In genomic region chr2:150255528-150255927, GRCh38 we compare ENCODE assay signal across 15 cellular contexts.
A peak's percentile ranks its signal among the peaks of the same experiment; 100 is the strongest.
DNase-seq lines count a peak whose midpoint lies in the region; ATAC-seq and TF ChIP-seq lines count a peak whose summit lies in the region.
"Had no signal": no experiment of that assay in that cellular context is flagged by ENCODE, and none has a peak within 500 bp of the region (broad histone marks: within the 10 kb centered on the region; RNA-seq: fewer than 3 reads in every experiment).

No MANE protein-coding gene starts in this region.

- no peak overlapping the region for H3K27ac ChIP-seq in RWPE2 (ENCODE audit: poor library complexity, severe bottlenecking)
- H3K27ac ChIP-seq in fibroblast of lung (ENCODE audit: insufficient read depth, low read length) = no peak overlapping the region
- H3K27ac ChIP-seq in effector memory CD4-positive, alpha-beta T cell (ENCODE audit: insufficient read depth, low read length, poor library complexity, severe bottlenecking) = no peak overlapping the region
- H3K27ac ChIP-seq: prostate gland, tibial artery had no signal

- no peaks in the 10 kb centered on the region for H4K20me1 ChIP-seq in fibroblast of lung (ENCODE audit: control insufficient read depth, extremely low read depth, insufficient read depth, low read length)

- H3K9ac ChIP-seq in fibroblast of lung (ENCODE audit: insufficient read depth, low read length) = no peak overlapping the region

- no peaks in the 10 kb centered on the region for H3K79me2 ChIP-seq in fibroblast of lung (ENCODE audit: control insufficient read depth, insufficient read depth, low read length)

- no peaks in the 10 kb centered on the region for H3K36me3 ChIP-seq in RWPE2 (ENCODE audit: low read depth)
- no peaks in the 10 kb centered on the region for H3K36me3 ChIP-seq in fibroblast of lung (ENCODE audit: control insufficient read depth, insufficient read depth, low read length)
- no peaks in the 10 kb centered on the region for H3K36me3 ChIP-seq in effector memory CD4-positive, alpha-beta T cell (ENCODE audit: control insufficient read depth, insufficient read depth, low read length)
- H3K36me3 ChIP-seq: prostate gland, tibial artery had no signal

- H3K4me2 ChIP-seq in fibroblast of lung (ENCODE audit: extremely low read depth, insufficient read depth, low read length) = peak overlapping the region; percentile 1

- H3K4me3 Mint-ChIP-seq in osteocyte (ENCODE audit: unreplicated experiment) = no peak overlapping the region
- H3K4me3 Mint-ChIP-seq: activated CD4-positive, alpha-beta memory T cell treated with anti-CD3 and anti-CD28 coated beads for 36 hours; CD4-positive, CD25-positive, alpha-beta regulatory T cell; IgD-negative memory B cell had no signal

- no peaks in the 10 kb centered on the region for H3K27me3 Mint-ChIP-seq in osteocyte (ENCODE audit: unreplicated experiment)
- H3K27me3 Mint-ChIP-seq: activated CD4-positive, alpha-beta memory T cell treated with anti-CD3 and anti-CD28 coated beads for 36 hours; CD4-positive, CD25-positive, alpha-beta regulatory T cell; IgD-negative memory B cell had no signal

- no peaks in the 10 kb centered on the region for H3K36me3 Mint-ChIP-seq in osteocyte (ENCODE audit: unreplicated experiment)
- H3K36me3 Mint-ChIP-seq: activated CD4-positive, alpha-beta memory T cell treated with anti-CD3 and anti-CD28 coated beads for 36 hours; CD4-positive, CD25-positive, alpha-beta regulatory T cell; IgD-negative memory B cell had no signal

- ATAC-seq in RWPE2 (ENCODE audit: low read depth) (peak; percentile 51; the same call in 2 of the 3 replicates), GM21447 (IDR thresholded peaks at IDR 0.05; ENCODE audit: unreplicated experiment) (no peak)

- TF ChIP-seq CTCF in RWPE2 (IDR thresholded peaks at IDR 0.05; ENCODE audit: poor library complexity, severe bottlenecking) = no peak
- TF ChIP-seq CTCF in fibroblast of lung (conservative IDR thresholded peaks at IDR 0.05 in 1 of 2, IDR thresholded peaks at IDR 0.05 in 1 of 2; ENCODE audit: low read depth in 1 of 2, low read length in 2 of 2) = no peak
- TF ChIP-seq CTCF in osteocyte (IDR thresholded peaks at IDR 0.05) = no peak

- no peaks in the 10 kb centered on the region for H3K27me3 ChIP-seq in RWPE2 (ENCODE audit: insufficient read depth, poor library complexity, severe bottlenecking)
- no peaks in the 10 kb centered on the region for H3K27me3 ChIP-seq in fibroblast of lung (ENCODE audit: control insufficient read depth, insufficient read depth, low read length)
- no peaks in the 10 kb centered on the region for H3K27me3 ChIP-seq in effector memory CD4-positive, alpha-beta T cell (replicated peaks; ENCODE audit: control insufficient read depth, insufficient read depth, low read length, poor library complexity, severe bottlenecking)
- H3K27me3 ChIP-seq: tibial artery had no signal

- peaks cover 48% of the 10 kb centered on the region for H3K4me1 Mint-ChIP-seq in osteocyte (ENCODE audit: unreplicated experiment)
- H3K4me1 Mint-ChIP-seq: CD4-positive, CD25-positive, alpha-beta regulatory T cell; IgD-negative memory B cell had no signal

- no peaks in the 10 kb centered on the region for H3K9me3 ChIP-seq in RWPE2 (ENCODE audit: severe bottlenecking)
- H3K9me3 ChIP-seq in fibroblast of lung (ENCODE audit: control insufficient read depth, insufficient read depth, low read depth, low read length) = no peaks in the 10 kb centered on the region
- H3K9me3 ChIP-seq in effector memory CD4-positive, alpha-beta T cell (ENCODE audit: control insufficient read depth, low read length) = no peaks in the 10 kb centered on the region
- H3K9me3 ChIP-seq: prostate gland, tibial artery had no signal

- no peaks in the 10 kb centered on the region for H3K9me3 Mint-ChIP-seq in osteocyte (ENCODE audit: unreplicated experiment)

- no peak overlapping the region for H2AFZ ChIP-seq in fibroblast of lung (ENCODE audit: low read length)

- H3K4me1 ChIP-seq in RWPE2 (ENCODE audit: insufficient read depth, poor library complexity, severe bottlenecking) (no peaks in the 10 kb centered on the region), fibroblast of lung (ENCODE audit: control insufficient read depth, extremely low read depth, insufficient read depth, low read length) (peaks cover 19% of the 10 kb centered on the region)
- H3K4me1 ChIP-seq in effector memory CD4-positive, alpha-beta T cell (ENCODE audit: control insufficient read depth, insufficient read depth, low read length, poor library complexity, severe bottlenecking) = no peaks in the 10 kb centered on the region
- H3K4me1 ChIP-seq: prostate gland had no signal

- H3K4me3 ChIP-seq in RWPE2 (ENCODE audit: severe bottlenecking) = no peak overlapping the region
- no peak overlapping the region for H3K4me3 ChIP-seq in fibroblast of lung (replicated peaks in 1 of 4; ENCODE audit: control extremely low read depth in 1 of 4, insufficient read depth in 1 of 4, low read depth in 3 of 4, low read length in 4 of 4)
- H3K4me3 ChIP-seq in effector memory CD4-positive, alpha-beta T cell (ENCODE audit: insufficient read depth, low read depth, low read length, poor library complexity, severe bottlenecking) = no peak overlapping the region
- H3K4me3 ChIP-seq: prostate gland, tibial artery had no signal

- peak overlapping the region; percentile 13 for H3K27ac Mint-ChIP-seq in osteocyte (ENCODE audit: unreplicated experiment)
- H3K27ac Mint-ChIP-seq: activated CD4-positive, alpha-beta memory T cell treated with anti-CD3 and anti-CD28 coated beads for 36 hours; IgD-negative memory B cell had no signal

- DNase-seq in HCEC 1CT (peak; percentile 85), RWPE2 (ENCODE audit: low spot score) (no peak), fibroblast of lung (ENCODE audit: low read depth in 2 of 2) (peak; percentile 61 to 95), osteocyte (ENCODE audit: extremely low spot score, unreplicated experiment) (no peak)
- DNase-seq in effector memory CD4-positive, alpha-beta T cell = no peak
- DNase-seq in activated CD4-positive, alpha-beta T cell treated with anti-CD3 and anti-CD28 coated beads for 4 hours = no peak
- DNase-seq: activated CD4-positive, alpha-beta memory T cell treated with anti-CD3 and anti-CD28 coated beads for 36 hours; amniotic stem cell; CD4-positive, CD25-positive, alpha-beta regulatory T cell; glutamatergic neuron; NCI-H1417; tibial artery had no signal

Comparison
In these comparisons a context has a peak if more than half of its experiments do, and no peak if none do; other contexts are left out.
1. DNase-seq: peak in HCEC 1CT (single experiment) and fibroblast of lung (2 of 2); none in RWPE2 (single experiment), osteocyte (single experiment), effector memory CD4-positive, alpha-beta T cell (0 of 3) and activated CD4-positive, alpha-beta T cell treated with anti-CD3 and anti-CD28 coated beads for 4 hours (0 of 2).